ENCODE assay signal across 13 cellular contexts in genomic region chr9:121703014-121703734, GRCh38. TPM values are rescaled to one million over a fixed set of nuclear protein-coding genes. Genes with fewer than 3 reads are reported as not detected.
DNase-seq lines count a peak whose midpoint lies in the region; ATAC-seq and TF ChIP-seq lines count a peak whose summit lies in the region.
"Had no signal": no experiment of that assay in that cellular context is flagged by ENCODE, and none has a peak within 500 bp of the region (broad histone marks: within the 10 kb centered on the region; RNA-seq: fewer than 3 reads in every experiment).

No MANE protein-coding gene starts in this region.

- dilution Hi-C loops in mammary epithelial cell (cut with HindIII; ENCODE audit: low sequenced_read_pairs) = no loop called here

- no peaks in the 10 kb centered on the region for H3K9me3 ChIP-seq in CD8-positive, alpha-beta T cell (ENCODE audit: low read length)
- H3K9me3 ChIP-seq in mammary epithelial cell (replicated peaks; ENCODE audit: insufficient read depth, low read length) (no peaks in the 10 kb centered on the region), neural progenitor cell (ENCODE audit: low read depth) (no peaks in the 10 kb centered on the region)
- H3K9me3 ChIP-seq: Caco-2 had no signal

- no peak overlapping the region for H3K4me3 Mint-ChIP-seq in CD8-positive, alpha-beta T cell
- H3K4me3 Mint-ChIP-seq in HFFc6 = no peak overlapping the region
- no peak overlapping the region for H3K4me3 Mint-ChIP-seq in neural progenitor cell
- H3K4me3 Mint-ChIP-seq: activated CD8-positive, alpha-beta T cell treated with anti-CD3 and anti-CD28 coated beads, Interleukin-2, amount 10 ng/mL, durations not matched to agents 7 days and 5 days had no signal

- CTCF ChIA-PET in CD8-positive, alpha-beta T cell (lab: Charles Lee) = interaction anchor here (2.4 kb wide), 1 partner anchor 9 kb away, joined by 5 read pairs; no protein-coding TSS in a partner anchor
- CTCF ChIA-PET in mammary epithelial cell (lab: Charles Lee; ENCODE audit: low non-redundant PET) = no interaction called here

- peaks cover 4% of the 10 kb centered on the region for H3K27me3 ChIP-seq in CD8-positive, alpha-beta T cell (ENCODE audit: insufficient read depth, low read length)
- H3K27me3 ChIP-seq in mammary epithelial cell (ENCODE audit: insufficient read depth, low read length) (no peaks in the 10 kb centered on the region), neural progenitor cell (peaks cover 3% of the 10 kb centered on the region)

- BruUV-seq in mammary epithelial cell (replicated peaks; lab: Mats Ljungman, UMichigan) = no TSS peak

- H3K9me3 Mint-ChIP-seq in CD8-positive, alpha-beta T cell = no peaks in the 10 kb centered on the region
- H3K9me3 Mint-ChIP-seq in HFFc6 (no peaks in the 10 kb centered on the region), neural progenitor cell (no peaks in the 10 kb centered on the region)
- H3K9me3 Mint-ChIP-seq: activated T-helper 2 cell treated with anti-CD3 and anti-CD28 coated beads, Interferon-gamma antibody, Interleukin-2, Interleukin-4, amounts not matched to agents 10 μg/mL and 5 μg/mL and 100 μg/mL, durations not matched to agents 14 hours and 24 hours and 36 hours had no signal

- H3K79me2 ChIP-seq in mammary epithelial cell (ENCODE audit: insufficient read depth, low read length) = peaks cover 84% of the 10 kb centered on the region
- H3K79me2 ChIP-seq in neural progenitor cell (ENCODE audit: low read depth) = peaks cover 89% of the 10 kb centered on the region

- peaks cover 5% of the 10 kb centered on the region for H3F3A ChIP-seq in neural progenitor cell (ENCODE audit: low read depth)

- H3K4me1 Mint-ChIP-seq in CD8-positive, alpha-beta T cell (ENCODE audit: low read depth) = peaks cover 15% of the 10 kb centered on the region
- H3K4me1 Mint-ChIP-seq in HFFc6 (ENCODE audit: low read depth) (peaks cover 32% of the 10 kb centered on the region), neural progenitor cell (peaks cover 40% of the 10 kb centered on the region)

- WGBS in mammary epithelial cell (ENCODE audit: low coverage, missing lambda C conversion rate) = 35% methylated on average over 2 of the region's 3 CpGs

- H3K36me3 Mint-ChIP-seq in CD8-positive, alpha-beta T cell = no peaks in the 10 kb centered on the region
- H3K36me3 Mint-ChIP-seq in HFFc6 (ENCODE audit: low read depth) (no peaks in the 10 kb centered on the region), neural progenitor cell (no peaks in the 10 kb centered on the region)

- no peak for TF ChIP-seq CTCF in CD8-positive, alpha-beta T cell (IDR thresholded peaks at IDR 0.05)
- TF ChIP-seq CTCF in HFFc6 (IDR thresholded peaks at IDR 0.05) (peak; percentile 34; the same call in 1 of the 2 replicates), mammary epithelial cell (conservative IDR thresholded peaks at IDR 0.05 in 1 of 2, IDR thresholded peaks at IDR 0.05 in 1 of 2; ENCODE audit: extremely low read depth in 1 of 2, insufficient read depth in 1 of 2, low read depth in 1 of 2, low read length in 2 of 2) (peak; percentile 34 to 48), neural progenitor cell (IDR thresholded peaks at IDR 0.05) (peak; percentile 28)

- DNase-seq in CD8-positive, alpha-beta T cell = no peak
- no peak for DNase-seq in HFFc6
- DNase-seq in mammary epithelial cell = no peak
- DNase-seq in neural progenitor cell (ENCODE audit: low spot score) = no peak
- no peak for DNase-seq in AG08395 (ENCODE audit: low spot score)
- DNase-seq in NCI-H187 (lab: John Stamatoyannopoulos, UW) = no peak
- DNase-seq in NCI-H2081 (lab: John Stamatoyannopoulos, UW) = no peak
- DNase-seq: activated CD8-positive, alpha-beta T cell treated with anti-CD3 and anti-CD28 coated beads, Interleukin-2, amount 10 ng/mL, durations not matched to agents 7 days and 5 days; Caco-2; hippocampal formation; NCI-H1048; NCI-H345 had no signal

- H2AFZ ChIP-seq in mammary epithelial cell (ENCODE audit: low read depth, low read length) (no peak overlapping the region), neural progenitor cell (replicated peaks) (no peak overlapping the region)

- POLR2A ChIA-PET in CD8-positive, alpha-beta T cell (lab: Charles Lee) = no interaction called here

- no peaks in the 10 kb centered on the region for H3K36me3 ChIP-seq in CD8-positive, alpha-beta T cell (ENCODE audit: insufficient read depth, low read length)
- no peaks in the 10 kb centered on the region for H3K36me3 ChIP-seq in mammary epithelial cell (ENCODE audit: insufficient read depth, low read length)
- H3K36me3 ChIP-seq in neural progenitor cell = no peaks in the 10 kb centered on the region

- H3K4me3 ChIP-seq in CD8-positive, alpha-beta T cell (ENCODE audit: low read depth, low read length) = no peak overlapping the region
- H3K4me3 ChIP-seq in mammary epithelial cell (replicated peaks in 1 of 3; ENCODE audit: insufficient read depth in 1 of 3, low read depth in 2 of 3, low read length in 3 of 3) (peak overlapping the region; percentile 41 to 88 (median 72)), neural progenitor cell (no peak overlapping the region)

- peak overlapping the region; percentile 49 for H3K27ac Mint-ChIP-seq in CD8-positive, alpha-beta T cell
- H3K27ac Mint-ChIP-seq in HFFc6 (no peak overlapping the region), neural progenitor cell (no peak overlapping the region)
- H3K27ac Mint-ChIP-seq: activated CD8-positive, alpha-beta T cell treated with anti-CD3 and anti-CD28 coated beads, Interleukin-2, amount 10 ng/mL, durations not matched to agents 7 days and 5 days; activated T-helper 2 cell treated with anti-CD3 and anti-CD28 coated beads, Interferon-gamma antibody, Interleukin-2, Interleukin-4, amounts not matched to agents 10 μg/mL and 5 μg/mL and 100 μg/mL, durations not matched to agents 14 hours and 24 hours and 36 hours had no signal

- H3K4me2 ChIP-seq in mammary epithelial cell (ENCODE audit: insufficient read depth, low read depth, low read length) (peak overlapping the region; percentile 99), neural progenitor cell (no peak overlapping the region)

- intact Hi-C loops in CD8-positive, alpha-beta T cell (cut with DNase I, micrococcal nuclease) = no loop called here
- intact Hi-C loops in mammary epithelial cell (cut with micrococcal nuclease) = loop anchor here (5.0 kb wide), 2 partner anchors 159 to 389 kb away; partner anchors contain the start of gene TTLL11

- H3K9ac ChIP-seq in mammary epithelial cell (ENCODE audit: insufficient read depth, low read length) (peak overlapping the region; percentile 84), neural progenitor cell (no peak overlapping the region)

- H3K4me1 ChIP-seq in CD8-positive, alpha-beta T cell (ENCODE audit: insufficient read depth, low read length) = peaks cover 6% of the 10 kb centered on the region
- peaks cover 78% of the 10 kb centered on the region for H3K4me1 ChIP-seq in mammary epithelial cell (ENCODE audit: insufficient read depth, low read length)
- H3K4me1 ChIP-seq in neural progenitor cell = peaks cover 10% of the 10 kb centered on the region

- in situ Hi-C loops in mammary epithelial cell (cut with MboI; ENCODE audit: low sequenced_read_pairs in 2 of 2) = no loop called here

- no peak overlapping the region for H3K27ac ChIP-seq in CD8-positive, alpha-beta T cell (ENCODE audit: low read depth, low read length)
- peak overlapping the region; percentile 79 for H3K27ac ChIP-seq in mammary epithelial cell (ENCODE audit: insufficient read depth, low read depth, low read length)
- no peak overlapping the region for H3K27ac ChIP-seq in neural progenitor cell

- ATAC-seq in CD8-positive, alpha-beta T cell = no peak
- ATAC-seq: activated CD8-positive, alpha-beta T cell treated with anti-CD3 and anti-CD28 coated beads, Interleukin-2, amount 10 ng/mL, durations not matched to agents 7 days and 5 days had no signal

- H4K20me1 ChIP-seq in mammary epithelial cell (ENCODE audit: insufficient read depth, low read length) = no peaks in the 10 kb centered on the region
- peaks cover 93% of the 10 kb centered on the region for H4K20me1 ChIP-seq in neural progenitor cell (ENCODE audit: low read depth)

- H3K27me3 Mint-ChIP-seq in CD8-positive, alpha-beta T cell (ENCODE audit: low read depth) = peaks cover 2% of the 10 kb centered on the region
- no peaks in the 10 kb centered on the region; the same call in 1 of the 2 replicates for H3K27me3 Mint-ChIP-seq in HFFc6 (ENCODE audit: insufficient read depth)
- H3K27me3 Mint-ChIP-seq in neural progenitor cell (ENCODE audit: insufficient read depth, low read depth) = no peaks in the 10 kb centered on the region

RNA-seq across cellular contexts. Expression of gene DAB2IP, which starts 51.7 kb away (rescaled TPM):
- 1 to 10 TPM in 1 of 2 experiments, under 1 TPM in 1; 0.58 to 1.2 TPM for total RNA-seq in CD8-positive, alpha-beta T cell
- 10 to 100 TPM; 23.0 to 28.2 (median 25.7) TPM for total RNA-seq in HFFc6 (2021; fragmentation: NEBNext Ultra II Directional; extraction: Animal tissue kit (Norgen Biotek cat#: 25700))
- total RNA-seq in mammary epithelial cell (100 to 1,000 TPM in 1 of 2 donors, 10 to 100 TPM in 1; 78.4 to 103 TPM), neural progenitor cell (ENCODE audit: low replicate concordance) (24.3 and 41.7 TPM in 2 replicates)
- 60.0 TPM for polyA plus RNA-seq in mammary epithelial cell
- polyA minus RNA-seq in mammary epithelial cell = 122 TPM
- total RNA-seq: activated T-helper 2 cell treated with anti-CD3 and anti-CD28 coated beads, Interferon-gamma antibody, Interleukin-2, Interleukin-4, amounts not matched to agents 10 μg/mL and 5 μg/mL and 100 μg/mL, durations not matched to agents 14 hours and 24 hours and 36 hours had no signal

Comparison
In these comparisons a context has a peak if more than half of its experiments do, and no peak if none do; other contexts are left out.
1. H3K4me3 ChIP-seq: peak in mammary epithelial cell (3 of 3); none in CD8-positive, alpha-beta T cell (single experiment) and neural progenitor cell (single experiment).
2. RNA of gene DAB2IP, which starts 51.7 kb away (total RNA-seq): 78.4 to 103 TPM in mammary epithelial cell, 23.0 to 28.2 TPM in HFFc6 and 24.3 to 41.7 TPM in neural progenitor cell; 0.58 to 1.2 TPM in CD8-positive, alpha-beta T cell; every median in the first group is over 10 times any median in the second.